ENCODE assay signal across 20 cellular contexts in the genomic region with DNA sequence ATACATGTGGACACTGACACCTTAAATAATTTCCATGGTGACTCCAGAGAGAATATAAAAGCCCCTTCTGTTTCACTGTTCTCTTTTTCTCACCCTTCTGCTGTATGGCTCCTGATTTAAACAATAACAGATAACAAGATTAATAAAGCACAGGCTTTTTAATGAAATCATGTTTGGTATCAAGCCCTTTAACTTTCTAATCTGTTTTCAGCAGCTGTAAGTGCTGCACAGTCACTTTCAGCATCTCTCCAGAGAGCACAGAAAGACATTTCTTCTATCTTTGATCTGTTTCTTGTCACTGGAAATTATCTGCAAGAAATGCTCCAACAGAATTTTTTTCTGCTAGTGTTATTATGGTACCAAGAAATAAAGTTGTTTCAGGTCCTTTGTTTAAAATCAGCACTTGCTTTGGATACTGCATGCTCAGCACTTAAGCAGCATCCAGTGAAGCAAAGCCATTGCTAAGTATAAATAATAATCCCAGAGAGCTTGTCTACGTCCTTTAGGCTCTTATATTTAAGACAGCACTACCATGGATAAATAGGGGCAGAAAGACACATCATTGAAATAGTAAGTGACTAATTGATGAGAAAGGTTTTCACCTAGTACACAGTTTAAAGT.
"Had no signal": no experiment of that assay in that cellular context is flagged by ENCODE, and none has a peak within 500 bp of the region (broad histone marks: within the 10 kb centered on the region; RNA-seq: fewer than 3 reads in every experiment).

No MANE protein-coding gene starts in this region.

- H3K27me3 ChIP-seq: SJCRH30 had no signal

- H3K4me2 ChIP-seq: KMS-11 had no signal

- DNase-seq: Kasumi-1, MM.1S, NCI-H1092 treated with DMSO at 0.1 percent for 48 hours, NCI-H1436, NCI-H187, NCI-H2029, NCI-H2081 treated with DMSO at 0.1 percent for 48 hours, NCI-H226, NCI-H446, NCI-H510A, NCI-H524 treated with DMSO at 0.1 percent for 48 hours, NCI-H69, NCI-H774, PC-3, SHP77 treated with DMSO at 0.1 percent for 48 hours, SJCRH30 had no signal

- H3K4me3 ChIP-seq: SJCRH30, SK-N-MC had no signal

- H3K9ac ChIP-seq: KMS-11 had no signal

- H3K9me3 ChIP-seq: SJCRH30 had no signal

- ATAC-seq: Panc1, PC-3, Right ventricle myocardium inferior had no signal

- H3K27ac ChIP-seq: KMS-11, SJCRH30, SK-N-MC had no signal

- H3K36me3 ChIP-seq: SJCRH30 had no signal

- H3K4me1 ChIP-seq: SJCRH30 had no signal
